Comparison of ENCODE assay signal across 1 cellular context in genomic region chr18:45727068-45727467, GRCh38.
TF ChIP-seq lines count a peak whose summit lies in the region.

No MANE protein-coding gene starts in this region.

TF ChIP-seq in SK-N-SH, 30 proteins besides CTCF, POLR2A, EP300 and RAD21 (continued from another document):
- TF ChIP-seq MEF2A (IDR thresholded peaks at IDR 0.05; ENCODE audit: borderline replicate concordance, low read depth) = no peak
